25 cellular contexts compared by ENCODE assay signal in genomic region chr9:78370991-78371390, GRCh38.
DNase-seq lines count a peak whose midpoint lies in the region; ATAC-seq and TF ChIP-seq lines count a peak whose summit lies in the region.
"Had no signal": no experiment of that assay in that cellular context is flagged by ENCODE, and none has a peak within 500 bp of the region (broad histone marks: within the 10 kb centered on the region; RNA-seq: fewer than 3 reads in every experiment).

No MANE protein-coding gene starts in this region.

- ATAC-seq in mucosa of descending colon (peak; percentile 43), GM21526 (IDR thresholded peaks at IDR 0.05; ENCODE audit: low FRiP score, unreplicated experiment) (no peak)
- ATAC-seq: activated T-cell treated with anti-CD3 and anti-CD28 coated beads, Interleukin-2, amount 50 U/mL, for 72 hours; GM12878; lower lobe of right lung; right cardiac atrium; stimulated activated memory B cell treated with anti-CD40 and anti-IgM and Interleukin-4, amounts not matched to agents 10 μg/mL and 1 μg/mL and 100 μg/mL, for 72 hours; T-cell; upper lobe of right lung had no signal

- H3K4me2 ChIP-seq in GM23248 (ENCODE audit: unreplicated experiment): no peak overlapping the region

- TF ChIP-seq CTCF in VCaP (conservative IDR thresholded peaks at IDR 0.05) (no peak), mucosa of descending colon (IDR thresholded peaks at IDR 0.05) (no peak)

- H2AFZ ChIP-seq in ACC112 (ENCODE audit: low read length, unreplicated experiment): no peak overlapping the region
- H2AFZ ChIP-seq in GM23248: no peak overlapping the region

- 50 to 57% methylated on average over 7 of the region's 7 CpGs for WGBS in GM23248 (ENCODE audit: low coverage in 1 of 2, low lambda C conversion rate in 2 of 2, missing lambda C conversion rate in 2 of 2), 2 experiments

- H3K9me3 ChIP-seq in GM23248 (ENCODE audit: low read depth) (no peaks in the 10 kb centered on the region), mucosa of descending colon (no peaks in the 10 kb centered on the region)
- H3K9me3 ChIP-seq: adrenal gland, lower lobe of right lung, MG63, upper lobe of right lung had no signal

- H3K36me3 ChIP-seq in ACC112 (ENCODE audit: insufficient read depth, low read length) (no peaks in the 10 kb centered on the region), GM23248 (ENCODE audit: low read depth) (no peaks in the 10 kb centered on the region), mucosa of descending colon (ENCODE audit: low read depth) (no peaks in the 10 kb centered on the region)
- H3K36me3 ChIP-seq: adrenal gland, lower lobe of right lung, MG63, upper lobe of right lung had no signal

- peaks cover 48% of the 10 kb centered on the region for H3K27me3 ChIP-seq in ACC112 (ENCODE audit: insufficient read depth, low read length)
- H3K27me3 ChIP-seq in GM23248 (replicated peaks; ENCODE audit: insufficient read depth): peaks cover 36% of the 10 kb centered on the region
- H3K27me3 ChIP-seq: MG63 had no signal

- no peaks in the 10 kb centered on the region for H3K79me2 ChIP-seq in ACC112 (ENCODE audit: control insufficient read depth, insufficient read depth, low read length, unreplicated experiment)
- no peaks in the 10 kb centered on the region for H3K79me2 ChIP-seq in GM23248 (ENCODE audit: insufficient read depth)

- no peak overlapping the region for H3K9ac ChIP-seq in GM23248

- intact Hi-C loops in mucosa of descending colon (cut with DNase I, micrococcal nuclease): no loop called here

- no peaks in the 10 kb centered on the region for H3K9me2 ChIP-seq in GM23248 (ENCODE audit: insufficient read depth)

- DNase-seq in GM23248 (no peak), mucosa of descending colon (no peak), germinal center (ENCODE audit: low spot score) (no peak), mucosa of gallbladder (ENCODE audit: low spot score) (no peak), SHP77 (lab: John Stamatoyannopoulos, UW) (no peak)
- DNase-seq: activated CD4-positive, alpha-beta T cell treated with anti-CD3 and anti-CD28 coated beads, Interleukin-2, amount 50 U/mL, for 4 hours; activated naive CD4-positive, alpha-beta T cell treated with Interleukin-2 at 50 U/mL for 16 hours; activated T-cell treated with anti-CD3 and anti-CD28 coated beads, Interleukin-2, amount 50 U/mL, for 72 hours; adrenal gland; cerebellar nuclear complex; lower lobe of right lung; MG63; NCI-H1417; NCI-H2081; NCI-H748 treated with DMSO at 0.1 percent for 48 hours; right cardiac atrium; SIG-M5; stimulated activated CD4-positive, alpha-beta T cell treated with anti-CD3 and anti-CD28 coated beads, Interleukin-4, amount 100 ng/mL, for 4 hours; T-cell; upper lobe of right lung had no signal

- H3K4me1 ChIP-seq in ACC112 (ENCODE audit: control insufficient read depth, insufficient read depth, low read length, unreplicated experiment) (no peaks in the 10 kb centered on the region), GM23248 (ENCODE audit: insufficient read depth) (no peaks in the 10 kb centered on the region), mucosa of descending colon (ENCODE audit: low read depth) (no peaks in the 10 kb centered on the region)
- H3K4me1 ChIP-seq: adrenal gland, lower lobe of right lung, upper lobe of right lung had no signal

- no peaks in the 10 kb centered on the region for H4K20me1 ChIP-seq in GM23248 (ENCODE audit: insufficient read depth)

- H3K27ac ChIP-seq in ACC112 (ENCODE audit: low read depth, low read length) (no peak overlapping the region), GM23248 (no peak overlapping the region), VCaP (peak overlapping the region; percentile 73)
- H3K27ac ChIP-seq: adrenal gland, lower lobe of right lung, upper lobe of right lung had no signal

- in situ Hi-C loops in GM23248 (cut with MboI): no loop called here

- no peaks in the 10 kb centered on the region for H3F3A ChIP-seq in GM23248 (ENCODE audit: insufficient read depth)

- H3K4me3 ChIP-seq in ACC112 (ENCODE audit: low read depth, low read length): peak overlapping the region; percentile 20; the same call in 1 of the 2 replicates
- 0 out of 2 replicates have a peak overlapping the region, but pooled peaks have one; percentile 13 for H3K4me3 ChIP-seq in GM23248
- no peak overlapping the region for H3K4me3 ChIP-seq in mucosa of descending colon
- H3K4me3 ChIP-seq: adrenal gland, GM12878, lower lobe of right lung, MG63, upper lobe of right lung had no signal
